21 cellular contexts compared by ENCODE assay signal in genomic region chr14:51959928-51960327, GRCh38. TPM values are rescaled to one million over a fixed set of nuclear protein-coding genes. Genes with fewer than 3 reads are reported as not detected.
A peak's percentile ranks its signal among the peaks of the same experiment; 100 is the strongest.
DNase-seq lines count a peak whose midpoint lies in the region; ATAC-seq, FAIRE-seq and TF ChIP-seq lines count a peak whose summit lies in the region.
"Had no signal": no experiment of that assay in that cellular context is flagged by ENCODE, and none has a peak within 500 bp of the region (broad histone marks: within the 10 kb centered on the region; RNA-seq: fewer than 3 reads in every experiment).

No MANE protein-coding gene starts in this region.

- H3K27ac ChIP-seq in astrocyte (ENCODE audit: low read depth, low read length) (no peak overlapping the region), caudate nucleus (ENCODE audit: low read depth, low read length) (no peak overlapping the region)

- TF ChIP-seq CTCF in astrocyte (IDR thresholded peaks at IDR 0.05; ENCODE audit: insufficient read depth, low read depth, low read length) = no peak

- peaks cover 50% of the 10 kb centered on the region for H3K36me3 Mint-ChIP-seq in activated naive CD8-positive, alpha-beta T cell
- H3K36me3 Mint-ChIP-seq in activated naive CD8-positive, alpha-beta T cell treated with anti-CD3 and anti-CD28 coated beads for 36 hours = peaks cover 80% of the 10 kb centered on the region
- peaks cover 8% of the 10 kb centered on the region for H3K36me3 Mint-ChIP-seq in astrocyte (ENCODE audit: low read depth, unreplicated experiment)
- H3K36me3 Mint-ChIP-seq in naive thymus-derived CD8-positive, alpha-beta T cell = peaks cover 51 to 73% (median 68%) of the 10 kb centered on the region in 3 donors
- peaks cover 58 to 72% of the 10 kb centered on the region in 2 donors for H3K36me3 Mint-ChIP-seq in stimulated activated naive B cell treated with anti-CD40 and anti-IgM and Interleukin-4, amounts not matched to agents 10 μg/mL and 1 μg/mL and 100 μg/mL, for 72 hours

- no peaks in the 10 kb centered on the region for H3K4me1 ChIP-seq in astrocyte (ENCODE audit: insufficient read depth, low read length)
- H3K4me1 ChIP-seq: BE2C had no signal

- peaks cover 7% of the 10 kb centered on the region for H3K9me3 ChIP-seq in astrocyte (ENCODE audit: insufficient read depth, low read depth, low read length)
- H3K9me3 ChIP-seq: BE2C had no signal

- peak overlapping the region; percentile 7 for H3K27ac Mint-ChIP-seq in activated naive CD8-positive, alpha-beta T cell
- H3K27ac Mint-ChIP-seq in activated naive CD8-positive, alpha-beta T cell treated with anti-CD3 and anti-CD28 coated beads for 36 hours = no peak overlapping the region
- no peak overlapping the region for H3K27ac Mint-ChIP-seq in astrocyte (ENCODE audit: unreplicated experiment)
- H3K27ac Mint-ChIP-seq in naive thymus-derived CD8-positive, alpha-beta T cell = peak overlapping the region in 7 of 10 donors; percentile 17 to 86 (median 49)
- H3K27ac Mint-ChIP-seq in stimulated activated naive B cell treated with anti-CD40 and anti-IgM and Interleukin-4, amounts not matched to agents 10 μg/mL and 1 μg/mL and 100 μg/mL, for 72 hours = peak overlapping the region; percentile 72
- H3K27ac Mint-ChIP-seq: GM23338, HFFc6 had no signal

- H3K9me3 Mint-ChIP-seq in activated naive CD8-positive, alpha-beta T cell (ENCODE audit: low read depth) = peaks cover 35% of the 10 kb centered on the region
- H3K9me3 Mint-ChIP-seq in activated naive CD8-positive, alpha-beta T cell treated with anti-CD3 and anti-CD28 coated beads for 36 hours = peaks cover 26% of the 10 kb centered on the region
- H3K9me3 Mint-ChIP-seq in astrocyte (ENCODE audit: unreplicated experiment) = peaks cover 12% of the 10 kb centered on the region
- peaks cover 21 to 36% (median 27%) of the 10 kb centered on the region in 9 donors for H3K9me3 Mint-ChIP-seq in naive thymus-derived CD8-positive, alpha-beta T cell
- peaks cover 18 to 27% of the 10 kb centered on the region in 2 donors for H3K9me3 Mint-ChIP-seq in stimulated activated naive B cell treated with anti-CD40 and anti-IgM and Interleukin-4, amounts not matched to agents 10 μg/mL and 1 μg/mL and 100 μg/mL, for 72 hours

- H4K20me1 ChIP-seq in astrocyte (ENCODE audit: insufficient read depth, low read length) = no peaks in the 10 kb centered on the region

- H3K27me3 ChIP-seq in astrocyte (ENCODE audit: insufficient read depth, low read length) = no peaks in the 10 kb centered on the region
- H3K27me3 ChIP-seq: BE2C had no signal

- POLR2A ChIA-PET in naive thymus-derived CD8-positive, alpha-beta T cell (lab: Charles Lee) = no interaction called here

- no peak overlapping the region for H3K9ac ChIP-seq in astrocyte (ENCODE audit: low read length)

- H3K36me3 ChIP-seq in astrocyte (ENCODE audit: insufficient read depth, low read length) = no peaks in the 10 kb centered on the region

- H3K4me3 ChIP-seq in astrocyte (ENCODE audit: insufficient read depth, low read depth, low read length) = no peak overlapping the region
- H3K4me3 ChIP-seq: GM23338 had no signal

- no peaks in the 10 kb centered on the region for H3K27me3 Mint-ChIP-seq in activated naive CD8-positive, alpha-beta T cell
- no peaks in the 10 kb centered on the region for H3K27me3 Mint-ChIP-seq in activated naive CD8-positive, alpha-beta T cell treated with anti-CD3 and anti-CD28 coated beads for 36 hours
- H3K27me3 Mint-ChIP-seq in astrocyte (ENCODE audit: low read depth, unreplicated experiment) = no peaks in the 10 kb centered on the region
- H3K27me3 Mint-ChIP-seq in naive thymus-derived CD8-positive, alpha-beta T cell = no peaks in the 10 kb centered on the region
- H3K27me3 Mint-ChIP-seq in stimulated activated naive B cell treated with anti-CD40 and anti-IgM and Interleukin-4, amounts not matched to agents 10 μg/mL and 1 μg/mL and 100 μg/mL, for 72 hours = no peaks in the 10 kb centered on the region

- H3K4me3 Mint-ChIP-seq in activated naive CD8-positive, alpha-beta T cell = no peak overlapping the region
- H3K4me3 Mint-ChIP-seq in activated naive CD8-positive, alpha-beta T cell treated with anti-CD3 and anti-CD28 coated beads for 36 hours = no peak overlapping the region
- no peak overlapping the region for H3K4me3 Mint-ChIP-seq in astrocyte (ENCODE audit: unreplicated experiment)
- H3K4me3 Mint-ChIP-seq in naive thymus-derived CD8-positive, alpha-beta T cell = peak overlapping the region in 1 of 10 donors; percentile 3
- no peak overlapping the region for H3K4me3 Mint-ChIP-seq in stimulated activated naive B cell treated with anti-CD40 and anti-IgM and Interleukin-4, amounts not matched to agents 10 μg/mL and 1 μg/mL and 100 μg/mL, for 72 hours
- H3K4me3 Mint-ChIP-seq: CD8-positive, alpha-beta T cell; GM23338; HFFc6 had no signal

- DNase-seq in activated naive CD8-positive, alpha-beta T cell treated with anti-CD3 and anti-CD28 coated beads for 36 hours = no peak
- DNase-seq in astrocyte (ENCODE audit: low read depth) (no peak), 8988T (no peak), NCI-H1417 treated with DMSO at 0.1 percent for 48 hours (lab: John Stamatoyannopoulos, UW) (no peak), caudate nucleus (lab: John Stamatoyannopoulos, UW) (no peak)
- DNase-seq in naive thymus-derived CD8-positive, alpha-beta T cell = no peak
- DNase-seq in stimulated activated naive B cell treated with anti-CD40 and anti-IgM and Interleukin-4, amounts not matched to agents 10 μg/mL and 1 μg/mL and 100 μg/mL, for 72 hours = no peak
- DNase-seq: ACHN; BE2C; C1 segment of cervical spinal cord; Calu3; CD8-positive, alpha-beta T cell; DMS79 treated with DMSO at 0.1 percent for 48 hours; GF-D8; HCEC 1CT; HFFc6; IMR-90 had no signal

- peak; percentile 17 for FAIRE-seq in astrocyte (lab: Jason Lieb, UNC)
- FAIRE-seq: H54, HTR-8/SVneo had no signal

- H3K4me1 Mint-ChIP-seq in activated naive CD8-positive, alpha-beta T cell (ENCODE audit: low read depth) = peaks cover 52% of the 10 kb centered on the region
- peaks cover 34% of the 10 kb centered on the region for H3K4me1 Mint-ChIP-seq in activated naive CD8-positive, alpha-beta T cell treated with anti-CD3 and anti-CD28 coated beads for 36 hours
- peaks cover 15% of the 10 kb centered on the region for H3K4me1 Mint-ChIP-seq in astrocyte (ENCODE audit: low read depth, unreplicated experiment)
- peaks cover 36 to 62% (median 50%) of the 10 kb centered on the region in 4 donors for H3K4me1 Mint-ChIP-seq in naive thymus-derived CD8-positive, alpha-beta T cell
- peaks cover 16 to 27% of the 10 kb centered on the region in 2 donors for H3K4me1 Mint-ChIP-seq in stimulated activated naive B cell treated with anti-CD40 and anti-IgM and Interleukin-4, amounts not matched to agents 10 μg/mL and 1 μg/mL and 100 μg/mL, for 72 hours

- no peak overlapping the region for H3K4me2 ChIP-seq in astrocyte (ENCODE audit: low read length)
- H3K4me2 ChIP-seq: GM23338 had no signal

- H3K79me2 ChIP-seq in astrocyte (ENCODE audit: insufficient read depth, low read length) = no peaks in the 10 kb centered on the region

- H2AFZ ChIP-seq in astrocyte (ENCODE audit: low read depth, low read length) = no peak overlapping the region
- H2AFZ ChIP-seq: GM23338 had no signal

- no peak for ATAC-seq in naive thymus-derived CD8-positive, alpha-beta T cell
- ATAC-seq in stimulated activated naive B cell treated with anti-CD40 and anti-IgM and Interleukin-4, amounts not matched to agents 10 μg/mL and 1 μg/mL and 100 μg/mL, for 72 hours (replicated peaks) = no peak
- ATAC-seq: CD8-positive, alpha-beta T cell; GM23338 had no signal

RNA-seq across cellular contexts. Expression of gene RTRAF, which starts 29.4 kb away (rescaled TPM):
- total RNA-seq in activated naive CD8-positive, alpha-beta T cell treated with anti-CD3 and anti-CD28 coated beads for 36 hours = 100 to 1,000 TPM; 235 to 243 TPM
- total RNA-seq in astrocyte = 213 and 224 TPM in 2 replicates
- total RNA-seq in naive thymus-derived CD8-positive, alpha-beta T cell = 100 to 1,000 TPM; 105 to 116 TPM
- 100 to 1,000 TPM; 166 to 231 (median 203) TPM for polyA plus RNA-seq in naive thymus-derived CD8-positive, alpha-beta T cell

Comparison
In these comparisons a context has a peak if more than half of its experiments do, and no peak if none do; other contexts are left out.
1. H3K27ac Mint-ChIP-seq: peak in activated naive CD8-positive, alpha-beta T cell (single experiment), naive thymus-derived CD8-positive, alpha-beta T cell (7 of 10) and stimulated activated naive B cell treated with anti-CD40 and anti-IgM and Interleukin-4, amounts not matched to agents 10 μg/mL and 1 μg/mL and 100 μg/mL, for 72 hours (single experiment); none in activated naive CD8-positive, alpha-beta T cell treated with anti-CD3 and anti-CD28 coated beads for 36 hours (single experiment) and astrocyte (single experiment).